Comparison of ENCODE assay signal across 1 cellular context in the genomic region with DNA sequence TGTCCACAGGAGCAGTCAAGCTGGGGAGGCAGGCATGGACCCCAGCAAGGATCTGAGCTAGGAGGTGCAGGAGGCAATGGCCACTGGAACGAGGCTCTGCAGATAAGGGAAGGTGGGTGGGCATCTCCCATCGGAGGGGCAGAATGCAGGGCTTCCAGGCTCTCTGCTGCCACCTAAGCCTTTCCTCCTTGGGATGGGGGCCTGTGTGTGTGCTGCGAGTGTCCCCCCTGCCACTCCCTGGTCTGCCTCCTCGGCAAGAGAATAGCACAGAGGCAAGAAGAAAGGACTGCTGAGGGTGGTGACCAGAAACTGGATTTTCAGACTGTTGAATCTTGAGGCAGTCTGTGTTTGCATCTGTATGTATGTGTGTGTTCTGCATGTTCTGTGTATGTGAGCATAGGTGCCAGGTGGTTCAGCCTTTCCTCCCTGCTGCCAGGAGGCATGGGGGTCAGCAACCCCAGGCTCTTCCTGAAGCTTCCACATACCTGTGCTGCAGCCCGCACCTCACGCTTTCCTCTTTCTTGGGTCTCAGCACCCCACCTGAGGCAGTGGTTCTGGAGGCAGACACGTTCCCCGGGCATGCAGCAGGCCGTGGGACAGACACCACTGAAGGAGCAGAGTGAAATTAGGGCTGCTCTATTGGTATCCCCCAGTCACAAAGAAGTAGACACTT.
TF ChIP-seq lines count a peak whose summit lies in the region.

No MANE protein-coding gene starts in this region.

TF ChIP-seq in IMR-90, 13 proteins besides CTCF, POLR2A, EP300 and RAD21:
- TF ChIP-seq FOS (IDR thresholded peaks at IDR 0.05; ENCODE audit: low read depth, low read length) (no peak), CEBPB (IDR thresholded peaks at IDR 0.05; ENCODE audit: low read depth, low read length) (no peak), MAZ (IDR thresholded peaks at IDR 0.05; ENCODE audit: borderline replicate concordance, low read depth, low read length) (no peak)
